22 cellular contexts compared by ENCODE assay signal in genomic region chr17:17215575-17215974, GRCh38.
"Had no signal": no experiment of that assay in that cellular context is flagged by ENCODE, and none has a peak within 500 bp of the region (broad histone marks: within the 10 kb centered on the region; RNA-seq: fewer than 3 reads in every experiment).

No MANE protein-coding gene starts in this region.

- H3K27me3 ChIP-seq: gastrocnemius medialis, neural progenitor cell, right atrium auricular region, sigmoid colon, tibial nerve, upper lobe of left lung had no signal

- ATAC-seq: effector memory CD8-positive, alpha-beta T cell; gastrocnemius medialis; natural killer cell had no signal

- H3K27me3 Mint-ChIP-seq: effector memory CD8-positive, alpha-beta T cell; memory B cell had no signal

- H3K9me3 Mint-ChIP-seq: effector memory CD8-positive, alpha-beta T cell; memory B cell; natural killer cell; neural progenitor cell; stimulated activated effector memory CD8-positive, alpha-beta T cell treated with anti-CD3 and anti-CD28 coated beads, Interleukin-12 subunit alpha, Interleukin-12 subunit beta, amount 100 ng/mL, for 72 hours had no signal

- H3K4me3 ChIP-seq: gastrocnemius medialis, lung, neural progenitor cell, prostate gland, right atrium auricular region, sigmoid colon, thoracic aorta, tibial nerve, upper lobe of left lung had no signal

- FAIRE-seq: keratinocyte, urothelium cell line had no signal

- H3K4me2 ChIP-seq: neural progenitor cell had no signal

- H3K4me1 ChIP-seq: gastrocnemius medialis, neural progenitor cell, prostate gland, right atrium auricular region, sigmoid colon, tibial nerve, upper lobe of left lung had no signal

- H2AFZ ChIP-seq: neural progenitor cell had no signal

- H3K9me3 ChIP-seq: gastrocnemius medialis, prostate gland, right atrium auricular region, sigmoid colon, thoracic aorta, tibial nerve, upper lobe of left lung had no signal

- H3K4me1 Mint-ChIP-seq: memory B cell; natural killer cell; neural progenitor cell; stimulated activated effector memory CD8-positive, alpha-beta T cell treated with anti-CD3 and anti-CD28 coated beads, Interleukin-12 subunit alpha, Interleukin-12 subunit beta, amount 100 ng/mL, for 72 hours had no signal

- H3K27ac Mint-ChIP-seq: memory B cell, natural killer cell, neural progenitor cell had no signal

- DNase-seq: cortex of kidney; effector memory CD8-positive, alpha-beta T cell; foreskin fibroblast; gastrocnemius medialis; head of caudate nucleus; natural killer cell; sigmoid colon; stimulated activated CD4-positive, alpha-beta T cell treated with anti-CD3 and anti-CD28 coated beads, Interleukin-2, amount 100 ng/mL, for 24 hours; stimulated activated CD4-positive, alpha-beta T cell treated with anti-CD3 and anti-CD28 coated beads, Interleukin-4, amount 100 ng/mL, for 24 hours; stimulated activated naive CD4-positive, alpha-beta T cell treated with Interleukin-2 at 50 U/mL for 16 hours had no signal

- H3K4me3 Mint-ChIP-seq: effector memory CD8-positive, alpha-beta T cell; memory B cell; natural killer cell; neural progenitor cell; stimulated activated effector memory CD8-positive, alpha-beta T cell treated with anti-CD3 and anti-CD28 coated beads, Interleukin-12 subunit alpha, Interleukin-12 subunit beta, amount 100 ng/mL, for 72 hours had no signal

- H3K27ac ChIP-seq: epithelial cell of prostate, gastrocnemius medialis, neural progenitor cell, prostate gland, right atrium auricular region, sigmoid colon, thoracic aorta, tibial nerve, upper lobe of left lung had no signal

- H3K36me3 ChIP-seq: neural progenitor cell had no signal
